Comparison of ENCODE assay signal across 1 cellular context in the genomic region with DNA sequence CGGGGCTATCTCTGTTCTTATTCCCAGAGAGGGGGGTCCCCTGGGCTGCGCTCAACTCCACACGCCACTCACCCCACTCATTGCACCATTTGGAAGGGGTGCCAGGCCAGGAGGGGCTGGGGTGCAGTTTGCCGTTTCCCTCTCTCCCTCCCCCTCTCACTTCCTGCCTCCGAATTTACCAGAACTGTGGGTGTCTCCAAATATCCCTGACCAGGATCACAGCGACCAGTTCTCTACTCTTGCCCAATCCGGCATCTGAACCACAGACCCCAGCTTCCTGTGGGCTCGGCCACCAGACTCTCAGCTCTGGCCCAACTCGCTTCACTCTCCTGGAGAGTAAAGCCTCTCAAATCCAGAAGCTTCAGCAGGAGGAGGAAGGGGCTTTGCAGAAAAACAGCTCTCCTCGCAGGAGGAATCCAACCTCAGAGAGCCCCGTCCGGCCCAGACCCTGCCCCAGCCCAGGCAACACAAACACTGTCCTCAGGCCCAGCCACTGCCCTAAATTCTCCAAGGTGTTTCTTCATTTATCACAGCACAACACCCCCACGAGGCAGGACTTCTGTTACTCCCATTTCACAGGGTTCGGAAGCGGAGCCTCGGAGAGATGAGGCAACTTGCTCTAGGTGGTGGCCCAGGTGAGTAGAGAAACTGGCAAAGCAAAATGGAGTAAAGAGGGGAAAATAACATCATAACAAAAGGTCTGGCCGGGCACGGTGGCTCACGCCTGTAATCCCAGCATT.
TF ChIP-seq lines count a peak whose summit lies in the region.

No MANE protein-coding gene starts in this region.

TF ChIP-seq in HepG2, 621 proteins besides CTCF, POLR2A, EP300 and RAD21 (continued from another document and continues in another):
- TF ChIP-seq, protein P1, sequence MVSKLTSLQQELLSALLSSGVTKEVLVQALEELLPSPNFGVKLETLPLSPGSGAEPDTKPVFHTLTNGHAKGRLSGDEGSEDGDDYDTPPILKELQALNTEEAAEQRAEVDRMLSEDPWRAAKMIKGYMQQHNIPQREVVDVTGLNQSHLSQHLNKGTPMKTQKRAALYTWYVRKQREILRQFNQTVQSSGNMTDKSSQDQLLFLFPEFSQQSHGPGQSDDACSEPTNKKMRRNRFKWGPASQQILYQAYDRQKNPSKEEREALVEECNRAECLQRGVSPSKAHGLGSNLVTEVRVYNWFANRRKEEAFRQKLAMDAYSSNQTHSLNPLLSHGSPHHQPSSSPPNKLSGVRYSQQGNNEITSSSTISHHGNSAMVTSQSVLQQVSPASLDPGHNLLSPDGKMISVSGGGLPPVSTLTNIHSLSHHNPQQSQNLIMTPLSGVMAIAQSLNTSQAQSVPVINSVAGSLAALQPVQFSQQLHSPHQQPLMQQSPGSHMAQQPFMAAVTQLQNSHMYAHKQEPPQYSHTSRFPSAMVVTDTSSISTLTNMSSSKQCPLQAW (CRISPR knock-in tag; IDR thresholded peaks at IDR 0.05), result no peak
- TF ChIP-seq, protein P2, sequence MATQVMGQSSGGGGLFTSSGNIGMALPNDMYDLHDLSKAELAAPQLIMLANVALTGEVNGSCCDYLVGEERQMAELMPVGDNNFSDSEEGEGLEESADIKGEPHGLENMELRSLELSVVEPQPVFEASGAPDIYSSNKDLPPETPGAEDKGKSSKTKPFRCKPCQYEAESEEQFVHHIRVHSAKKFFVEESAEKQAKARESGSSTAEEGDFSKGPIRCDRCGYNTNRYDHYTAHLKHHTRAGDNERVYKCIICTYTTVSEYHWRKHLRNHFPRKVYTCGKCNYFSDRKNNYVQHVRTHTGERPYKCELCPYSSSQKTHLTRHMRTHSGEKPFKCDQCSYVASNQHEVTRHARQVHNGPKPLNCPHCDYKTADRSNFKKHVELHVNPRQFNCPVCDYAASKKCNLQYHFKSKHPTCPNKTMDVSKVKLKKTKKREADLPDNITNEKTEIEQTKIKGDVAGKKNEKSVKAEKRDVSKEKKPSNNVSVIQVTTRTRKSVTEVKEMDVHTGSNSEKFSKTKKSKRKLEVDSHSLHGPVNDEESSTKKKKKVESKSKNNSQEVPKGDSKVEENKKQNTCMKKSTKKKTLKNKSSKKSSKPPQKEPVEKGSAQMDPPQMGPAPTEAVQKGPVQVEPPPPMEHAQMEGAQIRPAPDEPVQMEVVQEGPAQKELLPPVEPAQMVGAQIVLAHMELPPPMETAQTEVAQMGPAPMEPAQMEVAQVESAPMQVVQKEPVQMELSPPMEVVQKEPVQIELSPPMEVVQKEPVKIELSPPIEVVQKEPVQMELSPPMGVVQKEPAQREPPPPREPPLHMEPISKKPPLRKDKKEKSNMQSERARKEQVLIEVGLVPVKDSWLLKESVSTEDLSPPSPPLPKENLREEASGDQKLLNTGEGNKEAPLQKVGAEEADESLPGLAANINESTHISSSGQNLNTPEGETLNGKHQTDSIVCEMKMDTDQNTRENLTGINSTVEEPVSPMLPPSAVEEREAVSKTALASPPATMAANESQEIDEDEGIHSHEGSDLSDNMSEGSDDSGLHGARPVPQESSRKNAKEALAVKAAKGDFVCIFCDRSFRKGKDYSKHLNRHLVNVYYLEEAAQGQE (IDR thresholded peaks at IDR 0.05; ENCODE audit: borderline replicate concordance in 1 of 2, low read depth in 1 of 2, low read length in 2 of 2), result peak in 1 of 2 experiments; percentile 6; a peak in 1 of 4 replicates
- TF ChIP-seq ZFP82 (CRISPR knock-in tag; IDR thresholded peaks at IDR 0.05; ENCODE audit: borderline replicate concordance) (peak; percentile 38; the same call in 1 of the 2 replicates), DMAP1 (CRISPR knock-in tag; IDR thresholded peaks at IDR 0.05) (peak; percentile 59; the same call in 1 of the 2 replicates), PHF5A (CRISPR knock-in tag; IDR thresholded peaks at IDR 0.05; ENCODE audit: low read depth, unreplicated experiment) (peak; percentile 28), RBFOX2 (IDR thresholded peaks at IDR 0.05; ENCODE audit: low read depth, low read length) (peak; percentile 62; the same call in 1 of the 2 replicates), KMT2B (CRISPR knock-in tag; IDR thresholded peaks at IDR 0.05) (0 out of 2 replicates have a peak, but pooled peaks have one; percentile 38), DNMT3B (CRISPR knock-in tag; conservative IDR thresholded peaks at IDR 0.05) (0 out of 2 replicates have a peak, but pooled peaks have one; percentile 43), ETV6 (CRISPR knock-in tag; conservative IDR thresholded peaks at IDR 0.05) (peak; percentile 24; the same call in 1 of the 2 replicates), ZNF543 (CRISPR knock-in tag; IDR thresholded peaks at IDR 0.05) (0 out of 2 replicates have a peak, but pooled peaks have one; percentile 22), KDM6A (CRISPR knock-in tag; IDR thresholded peaks at IDR 0.05; ENCODE audit: low read depth) (no peak; the same call in none of the 2 replicates), ETV5 (CRISPR knock-in tag; IDR thresholded peaks at IDR 0.05; ENCODE audit: borderline replicate concordance) (peak; percentile 90), ARID2 (CRISPR knock-in tag; IDR thresholded peaks at IDR 0.05; ENCODE audit: borderline replicate concordance) (0 out of 2 replicates have a peak, but pooled peaks have one; percentile 64), ZZZ3 (CRISPR knock-in tag; IDR thresholded peaks at IDR 0.05; ENCODE audit: borderline replicate concordance) (no peak), YY1 (IDR thresholded peaks at IDR 0.05; ENCODE audit: insufficient read depth, insufficient replicate concordance, low read depth, low read length) (peak; percentile 23), HOXA5 (CRISPR knock-in tag; IDR thresholded peaks at IDR 0.05) (peak; percentile 56; the same call in 1 of the 2 replicates), ZNF317 (CRISPR knock-in tag; IDR thresholded peaks at IDR 0.05) (peak; percentile 10; the same call in 1 of the 2 replicates), NR2F6 (IDR thresholded peaks at IDR 0.05) (no peak; the same call in 1 of the 2 replicates), NR2F6 (CRISPR knock-in tag; IDR thresholded peaks at IDR 0.05) (peak; percentile 32; the same call in 1 of the 2 replicates), FOXM1 (CRISPR knock-in tag; IDR thresholded peaks at IDR 0.05) (no peak), ZNF724P (CRISPR knock-in tag; IDR thresholded peaks at IDR 0.05; ENCODE audit: borderline replicate concordance) (peak; percentile 68; the same call in 1 of the 2 replicates), ZNF615 (CRISPR knock-in tag; IDR thresholded peaks at IDR 0.05; ENCODE audit: borderline replicate concordance) (no peak), ZNF546 (CRISPR knock-in tag; conservative IDR thresholded peaks at IDR 0.05) (peak; percentile 89; the same call in 1 of the 2 replicates)
- TF ChIP-seq, protein P3, sequence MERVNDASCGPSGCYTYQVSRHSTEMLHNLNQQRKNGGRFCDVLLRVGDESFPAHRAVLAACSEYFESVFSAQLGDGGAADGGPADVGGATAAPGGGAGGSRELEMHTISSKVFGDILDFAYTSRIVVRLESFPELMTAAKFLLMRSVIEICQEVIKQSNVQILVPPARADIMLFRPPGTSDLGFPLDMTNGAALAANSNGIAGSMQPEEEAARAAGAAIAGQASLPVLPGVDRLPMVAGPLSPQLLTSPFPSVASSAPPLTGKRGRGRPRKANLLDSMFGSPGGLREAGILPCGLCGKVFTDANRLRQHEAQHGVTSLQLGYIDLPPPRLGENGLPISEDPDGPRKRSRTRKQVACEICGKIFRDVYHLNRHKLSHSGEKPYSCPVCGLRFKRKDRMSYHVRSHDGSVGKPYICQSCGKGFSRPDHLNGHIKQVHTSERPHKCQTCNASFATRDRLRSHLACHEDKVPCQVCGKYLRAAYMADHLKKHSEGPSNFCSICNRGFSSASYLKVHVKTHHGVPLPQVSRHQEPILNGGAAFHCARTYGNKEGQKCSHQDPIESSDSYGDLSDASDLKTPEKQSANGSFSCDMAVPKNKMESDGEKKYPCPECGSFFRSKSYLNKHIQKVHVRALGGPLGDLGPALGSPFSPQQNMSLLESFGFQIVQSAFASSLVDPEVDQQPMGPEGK (CRISPR knock-in tag; IDR thresholded peaks at IDR 0.05), result peak; percentile 96
- TF ChIP-seq, protein P4, sequence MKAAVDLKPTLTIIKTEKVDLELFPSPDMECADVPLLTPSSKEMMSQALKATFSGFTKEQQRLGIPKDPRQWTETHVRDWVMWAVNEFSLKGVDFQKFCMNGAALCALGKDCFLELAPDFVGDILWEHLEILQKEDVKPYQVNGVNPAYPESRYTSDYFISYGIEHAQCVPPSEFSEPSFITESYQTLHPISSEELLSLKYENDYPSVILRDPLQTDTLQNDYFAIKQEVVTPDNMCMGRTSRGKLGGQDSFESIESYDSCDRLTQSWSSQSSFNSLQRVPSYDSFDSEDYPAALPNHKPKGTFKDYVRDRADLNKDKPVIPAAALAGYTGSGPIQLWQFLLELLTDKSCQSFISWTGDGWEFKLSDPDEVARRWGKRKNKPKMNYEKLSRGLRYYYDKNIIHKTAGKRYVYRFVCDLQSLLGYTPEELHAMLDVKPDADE (CRISPR knock-in tag; IDR thresholded peaks at IDR 0.05), result 0 out of 2 replicates have a peak, but pooled peaks have one; percentile 70
- TF ChIP-seq, protein P5, sequence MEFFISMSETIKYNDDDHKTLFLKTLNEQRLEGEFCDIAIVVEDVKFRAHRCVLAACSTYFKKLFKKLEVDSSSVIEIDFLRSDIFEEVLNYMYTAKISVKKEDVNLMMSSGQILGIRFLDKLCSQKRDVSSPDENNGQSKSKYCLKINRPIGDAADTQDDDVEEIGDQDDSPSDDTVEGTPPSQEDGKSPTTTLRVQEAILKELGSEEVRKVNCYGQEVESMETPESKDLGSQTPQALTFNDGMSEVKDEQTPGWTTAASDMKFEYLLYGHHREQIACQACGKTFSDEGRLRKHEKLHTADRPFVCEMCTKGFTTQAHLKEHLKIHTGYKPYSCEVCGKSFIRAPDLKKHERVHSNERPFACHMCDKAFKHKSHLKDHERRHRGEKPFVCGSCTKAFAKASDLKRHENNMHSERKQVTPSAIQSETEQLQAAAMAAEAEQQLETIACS (CRISPR knock-in tag; IDR thresholded peaks at IDR 0.05), result peak; percentile 7; the same call in 1 of the 2 replicates
- TF ChIP-seq, protein P6, sequence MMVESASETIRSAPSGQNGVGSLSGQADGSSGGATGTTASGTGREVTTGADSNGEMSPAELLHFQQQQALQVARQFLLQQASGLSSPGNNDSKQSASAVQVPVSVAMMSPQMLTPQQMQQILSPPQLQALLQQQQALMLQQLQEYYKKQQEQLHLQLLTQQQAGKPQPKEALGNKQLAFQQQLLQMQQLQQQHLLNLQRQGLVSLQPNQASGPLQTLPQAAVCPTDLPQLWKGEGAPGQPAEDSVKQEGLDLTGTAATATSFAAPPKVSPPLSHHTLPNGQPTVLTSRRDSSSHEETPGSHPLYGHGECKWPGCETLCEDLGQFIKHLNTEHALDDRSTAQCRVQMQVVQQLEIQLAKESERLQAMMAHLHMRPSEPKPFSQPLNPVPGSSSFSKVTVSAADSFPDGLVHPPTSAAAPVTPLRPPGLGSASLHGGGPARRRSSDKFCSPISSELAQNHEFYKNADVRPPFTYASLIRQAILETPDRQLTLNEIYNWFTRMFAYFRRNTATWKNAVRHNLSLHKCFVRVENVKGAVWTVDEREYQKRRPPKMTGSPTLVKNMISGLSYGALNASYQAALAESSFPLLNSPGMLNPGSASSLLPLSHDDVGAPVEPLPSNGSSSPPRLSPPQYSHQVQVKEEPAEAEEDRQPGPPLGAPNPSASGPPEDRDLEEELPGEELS (CRISPR knock-in tag; IDR thresholded peaks at IDR 0.05), result peak; percentile 57
- TF ChIP-seq, protein P7, sequence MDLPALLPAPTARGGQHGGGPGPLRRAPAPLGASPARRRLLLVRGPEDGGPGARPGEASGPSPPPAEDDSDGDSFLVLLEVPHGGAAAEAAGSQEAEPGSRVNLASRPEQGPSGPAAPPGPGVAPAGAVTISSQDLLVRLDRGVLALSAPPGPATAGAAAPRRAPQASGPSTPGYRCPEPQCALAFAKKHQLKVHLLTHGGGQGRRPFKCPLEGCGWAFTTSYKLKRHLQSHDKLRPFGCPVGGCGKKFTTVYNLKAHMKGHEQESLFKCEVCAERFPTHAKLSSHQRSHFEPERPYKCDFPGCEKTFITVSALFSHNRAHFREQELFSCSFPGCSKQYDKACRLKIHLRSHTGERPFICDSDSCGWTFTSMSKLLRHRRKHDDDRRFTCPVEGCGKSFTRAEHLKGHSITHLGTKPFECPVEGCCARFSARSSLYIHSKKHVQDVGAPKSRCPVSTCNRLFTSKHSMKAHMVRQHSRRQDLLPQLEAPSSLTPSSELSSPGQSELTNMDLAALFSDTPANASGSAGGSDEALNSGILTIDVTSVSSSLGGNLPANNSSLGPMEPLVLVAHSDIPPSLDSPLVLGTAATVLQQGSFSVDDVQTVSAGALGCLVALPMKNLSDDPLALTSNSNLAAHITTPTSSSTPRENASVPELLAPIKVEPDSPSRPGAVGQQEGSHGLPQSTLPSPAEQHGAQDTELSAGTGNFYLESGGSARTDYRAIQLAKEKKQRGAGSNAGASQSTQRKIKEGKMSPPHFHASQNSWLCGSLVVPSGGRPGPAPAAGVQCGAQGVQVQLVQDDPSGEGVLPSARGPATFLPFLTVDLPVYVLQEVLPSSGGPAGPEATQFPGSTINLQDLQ (CRISPR knock-in tag; IDR thresholded peaks at IDR 0.05), result no peak
- TF ChIP-seq, protein P8, sequence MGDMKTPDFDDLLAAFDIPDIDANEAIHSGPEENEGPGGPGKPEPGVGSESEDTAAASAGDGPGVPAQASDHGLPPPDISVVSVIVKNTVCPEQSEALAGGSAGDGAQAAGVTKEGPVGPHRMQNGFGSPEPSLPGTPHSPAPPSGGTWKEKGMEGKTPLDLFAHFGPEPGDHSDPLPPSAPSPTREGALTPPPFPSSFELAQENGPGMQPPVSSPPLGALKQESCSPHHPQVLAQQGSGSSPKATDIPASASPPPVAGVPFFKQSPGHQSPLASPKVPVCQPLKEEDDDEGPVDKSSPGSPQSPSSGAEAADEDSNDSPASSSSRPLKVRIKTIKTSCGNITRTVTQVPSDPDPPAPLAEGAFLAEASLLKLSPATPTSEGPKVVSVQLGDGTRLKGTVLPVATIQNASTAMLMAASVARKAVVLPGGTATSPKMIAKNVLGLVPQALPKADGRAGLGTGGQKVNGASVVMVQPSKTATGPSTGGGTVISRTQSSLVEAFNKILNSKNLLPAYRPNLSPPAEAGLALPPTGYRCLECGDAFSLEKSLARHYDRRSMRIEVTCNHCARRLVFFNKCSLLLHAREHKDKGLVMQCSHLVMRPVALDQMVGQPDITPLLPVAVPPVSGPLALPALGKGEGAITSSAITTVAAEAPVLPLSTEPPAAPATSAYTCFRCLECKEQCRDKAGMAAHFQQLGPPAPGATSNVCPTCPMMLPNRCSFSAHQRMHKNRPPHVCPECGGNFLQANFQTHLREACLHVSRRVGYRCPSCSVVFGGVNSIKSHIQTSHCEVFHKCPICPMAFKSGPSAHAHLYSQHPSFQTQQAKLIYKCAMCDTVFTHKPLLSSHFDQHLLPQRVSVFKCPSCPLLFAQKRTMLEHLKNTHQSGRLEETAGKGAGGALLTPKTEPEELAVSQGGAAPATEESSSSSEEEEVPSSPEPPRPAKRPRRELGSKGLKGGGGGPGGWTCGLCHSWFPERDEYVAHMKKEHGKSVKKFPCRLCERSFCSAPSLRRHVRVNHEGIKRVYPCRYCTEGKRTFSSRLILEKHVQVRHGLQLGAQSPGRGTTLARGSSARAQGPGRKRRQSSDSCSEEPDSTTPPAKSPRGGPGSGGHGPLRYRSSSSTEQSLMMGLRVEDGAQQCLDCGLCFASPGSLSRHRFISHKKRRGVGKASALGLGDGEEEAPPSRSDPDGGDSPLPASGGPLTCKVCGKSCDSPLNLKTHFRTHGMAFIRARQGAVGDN (CRISPR knock-in tag; IDR thresholded peaks at IDR 0.05), result peak; percentile 84
- TF ChIP-seq, protein P9, sequence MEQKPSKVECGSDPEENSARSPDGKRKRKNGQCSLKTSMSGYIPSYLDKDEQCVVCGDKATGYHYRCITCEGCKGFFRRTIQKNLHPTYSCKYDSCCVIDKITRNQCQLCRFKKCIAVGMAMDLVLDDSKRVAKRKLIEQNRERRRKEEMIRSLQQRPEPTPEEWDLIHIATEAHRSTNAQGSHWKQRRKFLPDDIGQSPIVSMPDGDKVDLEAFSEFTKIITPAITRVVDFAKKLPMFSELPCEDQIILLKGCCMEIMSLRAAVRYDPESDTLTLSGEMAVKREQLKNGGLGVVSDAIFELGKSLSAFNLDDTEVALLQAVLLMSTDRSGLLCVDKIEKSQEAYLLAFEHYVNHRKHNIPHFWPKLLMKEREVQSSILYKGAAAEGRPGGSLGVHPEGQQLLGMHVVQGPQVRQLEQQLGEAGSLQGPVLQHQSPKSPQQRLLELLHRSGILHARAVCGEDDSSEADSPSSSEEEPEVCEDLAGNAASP (CRISPR knock-in tag; IDR thresholded peaks at IDR 0.05; ENCODE audit: borderline replicate concordance), result peak; percentile 10; the same call in 1 of the 2 replicates
